23 cellular contexts compared by ENCODE assay signal in the genomic region with DNA sequence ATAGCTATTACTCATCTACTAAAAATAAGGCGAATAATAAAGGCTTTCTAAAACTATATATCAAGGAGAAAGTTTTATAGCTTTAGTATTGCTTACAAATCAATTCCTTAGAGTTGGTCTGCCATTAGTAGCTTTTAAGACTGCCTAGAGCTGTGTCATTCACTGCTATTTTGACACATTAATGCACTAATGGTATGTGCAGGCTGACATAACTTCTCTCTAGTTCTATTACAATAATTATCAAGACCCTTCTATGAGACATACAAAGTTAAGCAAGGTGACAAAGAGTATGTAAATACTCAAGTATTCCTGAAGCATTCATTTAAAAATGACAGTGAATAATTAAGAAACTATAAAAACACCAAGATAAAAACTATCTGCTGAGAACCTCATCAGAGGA.
"Had no signal": no experiment of that assay in that cellular context is flagged by ENCODE, and none has a peak within 500 bp of the region (broad histone marks: within the 10 kb centered on the region; RNA-seq: fewer than 3 reads in every experiment).

No MANE protein-coding gene starts in this region.

- H3K4me3 ChIP-seq: stomach, suprapubic skin, testis, thoracic aorta, thyroid gland, tibial artery, tibial nerve, transverse colon, upper lobe of left lung, upper lobe of right lung, uterus, vagina had no signal

- H3K27ac ChIP-seq: stomach, suprapubic skin, testis, thoracic aorta, thyroid gland, tibial artery, tibial nerve, transverse colon, upper lobe of left lung, upper lobe of right lung, uterus, vagina had no signal

- H3K36me3 ChIP-seq: stomach, suprapubic skin, thoracic aorta, thyroid gland, tibial artery, tibial nerve, transverse colon, upper lobe of left lung, upper lobe of right lung, uterus, vagina had no signal

- H3K27me3 ChIP-seq: stomach, suprapubic skin, testis, thyroid gland, tibial artery, tibial nerve, transverse colon, upper lobe of left lung, upper lobe of right lung, uterus, vagina had no signal

- H3K9me3 ChIP-seq: stomach, suprapubic skin, testis, thoracic aorta, thyroid gland, tibial artery, tibial nerve, transverse colon, upper lobe of left lung, upper lobe of right lung, uterus, vagina had no signal

- DNase-seq: stimulated activated CD4-positive, alpha-beta T cell treated with anti-CD3 and anti-CD28 coated beads, Interleukin-2, amount 100 ng/mL, for 48 hours; stimulated activated CD4-positive, alpha-beta T cell treated with anti-CD3 and anti-CD28 coated beads, Interleukin-4, amount 100 ng/mL, for 24 hours; stimulated activated CD4-positive, alpha-beta T cell treated with anti-CD3 and anti-CD28 coated beads, Interleukin-4, amount 100 ng/mL, for 4 hours; stimulated activated CD8-positive, alpha-beta memory T cell treated with anti-CD3 and anti-CD28 coated beads, Interleukin-4, amount 100 ng/mL, for 48 hours; stimulated activated naive B cell treated with anti-CD40 and anti-IgM and Interleukin-4, amounts not matched to agents 10 μg/mL and 1 μg/mL and 100 μg/mL, for 72 hours; stimulated activated naive CD4-positive, alpha-beta T cell; stimulated activated naive CD4-positive, alpha-beta T cell treated with Interleukin-2 at 50 U/mL for 16 hours; stimulated activated naive CD8-positive, alpha-beta T cell treated with anti-CD3 and anti-CD28 coated beads, Interleukin-15, amount 100 ng/mL, for 72 hours; stimulated activated naive CD8-positive, alpha-beta T cell treated with anti-CD3 and anti-CD28 coated beads, Interleukin-15, Interleukin-2, amounts not matched to agents 100 U/mL and 50 U/mL, for 24 hours; stomach; substantia nigra; testis; thyroid gland; tibial artery; transverse colon; trophoblast cell; upper lobe of left lung; upper lobe of right lung; uterus had no signal
